In the genomic region with DNA sequence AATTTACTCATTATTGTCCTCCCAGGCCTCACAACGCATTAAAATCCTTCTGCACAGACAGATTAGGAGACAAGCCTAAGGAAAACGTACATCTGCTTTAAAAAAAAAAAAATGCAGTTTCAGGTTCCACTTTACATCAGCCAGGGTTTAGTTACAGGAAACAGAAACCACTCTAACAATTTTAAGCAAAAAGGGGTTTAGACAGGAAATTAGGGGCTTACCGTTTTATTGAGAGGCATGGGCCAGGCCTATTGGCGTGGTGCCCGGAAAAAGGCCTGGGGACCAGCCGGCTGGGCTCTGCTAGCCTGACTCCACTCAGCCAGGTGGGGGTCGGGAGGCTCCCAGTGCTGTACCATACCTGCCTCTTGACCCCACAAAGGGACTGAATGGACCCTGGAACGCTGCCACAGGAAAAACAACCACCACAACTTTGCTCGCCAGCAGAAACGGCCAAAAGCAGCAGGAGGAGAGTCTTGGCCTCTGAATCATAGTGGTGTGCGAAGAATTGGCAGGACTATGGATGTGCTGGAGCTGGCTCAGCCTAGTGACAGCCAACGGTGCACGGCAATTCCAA, we compare ENCODE assay signal across 8 cellular contexts.
DNase-seq lines count a peak whose midpoint lies in the region; ATAC-seq and TF ChIP-seq lines count a peak whose summit lies in the region.

No MANE protein-coding gene starts in this region.

- no peaks in the 10 kb centered on the region for H3K27me3 ChIP-seq in esophagus muscularis mucosa
- H3K27me3 ChIP-seq in upper lobe of left lung: no peaks in the 10 kb centered on the region

- H3K27me3 Mint-ChIP-seq in activated CD8-positive, alpha-beta memory T cell treated with anti-CD3 and anti-CD28 coated beads, Interleukin-2, amount 10 ng/mL, durations not matched to agents 7 days and 5 days: no peaks in the 10 kb centered on the region

- H3K27ac Mint-ChIP-seq in activated CD8-positive, alpha-beta memory T cell treated with anti-CD3 and anti-CD28 coated beads, Interleukin-2, amount 10 ng/mL, durations not matched to agents 7 days and 5 days: peak overlapping the region; percentile 98

- WGBS in esophagus muscularis mucosa: 12% methylated on average over 13 of the region's 13 CpGs
- 22 to 23% methylated on average over 13 of the region's 13 CpGs for WGBS in upper lobe of left lung, 2 donors

- H3K36me3 ChIP-seq in esophagus muscularis mucosa: no peaks in the 10 kb centered on the region
- H3K36me3 ChIP-seq in upper lobe of left lung: no peaks in the 10 kb centered on the region

- H3K9me3 ChIP-seq in esophagus muscularis mucosa (no peaks in the 10 kb centered on the region), upper lobe of left lung (no peaks in the 10 kb centered on the region)

- H3K4me3 Mint-ChIP-seq in activated CD8-positive, alpha-beta memory T cell treated with anti-CD3 and anti-CD28 coated beads, Interleukin-2, amount 10 ng/mL, durations not matched to agents 7 days and 5 days: peak overlapping the region; percentile 69

- peaks cover 3% of the 10 kb centered on the region for H3K9me3 Mint-ChIP-seq in activated CD8-positive, alpha-beta memory T cell treated with anti-CD3 and anti-CD28 coated beads, Interleukin-2, amount 10 ng/mL, durations not matched to agents 7 days and 5 days (ENCODE audit: low read depth)

- ATAC-seq in GM18907 (IDR thresholded peaks at IDR 0.05; ENCODE audit: unreplicated experiment) (peak; percentile 74), HG03066 (IDR thresholded peaks at IDR 0.05; ENCODE audit: low read depth, unreplicated experiment) (peak; percentile 66), upper lobe of left lung (ENCODE audit: low FRiP score in 2 of 2) (peak; percentile 64 to 91)
- peak; percentile 73 for ATAC-seq in activated CD8-positive, alpha-beta memory T cell treated with anti-CD3 and anti-CD28 coated beads, Interleukin-2, amount 10 ng/mL, durations not matched to agents 7 days and 5 days

- H3K36me3 Mint-ChIP-seq in activated CD8-positive, alpha-beta memory T cell treated with anti-CD3 and anti-CD28 coated beads, Interleukin-2, amount 10 ng/mL, durations not matched to agents 7 days and 5 days: peaks cover 42% of the 10 kb centered on the region

- H3K4me1 ChIP-seq in esophagus muscularis mucosa (peaks cover 19 to 29% (median 22%) of the 10 kb centered on the region in 4 donors), upper lobe of left lung (peaks cover 16 to 27% (median 16%) of the 10 kb centered on the region in 4 donors)

- TF ChIP-seq POLR2A in esophagus muscularis mucosa (IDR thresholded peaks at IDR 0.05; ENCODE audit: low read depth) (no peak), upper lobe of left lung (IDR thresholded peaks at IDR 0.05) (no peak)

- H3K27ac ChIP-seq in esophagus muscularis mucosa (replicated peaks in 1 of 4): peak overlapping the region; percentile 72 to 82 (median 78)
- H3K27ac ChIP-seq in upper lobe of left lung: peak overlapping the region; percentile 56 to 79 (median 70)

- CTCF ChIA-PET in activated CD8-positive, alpha-beta memory T cell treated with anti-CD3 and anti-CD28 coated beads, Interleukin-2, amount 10 ng/mL, durations not matched to agents 7 days and 5 days (lab: Charles Lee): interaction anchor here (1.0 to 4.9 kb wide), 9 partner anchors 9 to 129 kb away, joined by 3 to 21 read pairs (median 4); a partner anchor contains a TSS

- in situ Hi-C loops in ACHN (cut with HindIII; ENCODE audit: low pct_ligation_motif_present, low pct_unique_long_range_greater_than_20kb, low sequenced_read_pairs): no loop called here

- DNase-seq in ACHN (peak; percentile 64), NCI-H2227 (lab: John Stamatoyannopoulos, UW; ENCODE audit: unreplicated experiment) (peak; percentile 74), esophagus muscularis mucosa (ENCODE audit: extremely low spot score) (no peak), occipital lobe (lab: John Stamatoyannopoulos, UW) (peak; percentile 19), upper lobe of left lung (peak; percentile 33 to 64)
- peak; percentile 77 for DNase-seq in activated CD8-positive, alpha-beta memory T cell treated with anti-CD3 and anti-CD28 coated beads, Interleukin-2, amount 10 ng/mL, durations not matched to agents 7 days and 5 days

- no peak for TF ChIP-seq CTCF in esophagus muscularis mucosa (IDR thresholded peaks at IDR 0.05)
- no peak for TF ChIP-seq CTCF in upper lobe of left lung (IDR thresholded peaks at IDR 0.05)

- intact Hi-C loops in esophagus muscularis mucosa (cut with DNase I): loop anchor here (2.0 kb wide), 1 partner anchor 123 kb away; no protein-coding TSS in a partner anchor

- H3K4me1 Mint-ChIP-seq in activated CD8-positive, alpha-beta memory T cell treated with anti-CD3 and anti-CD28 coated beads, Interleukin-2, amount 10 ng/mL, durations not matched to agents 7 days and 5 days: peaks cover 72% of the 10 kb centered on the region

- TF ChIP-seq EP300 in esophagus muscularis mucosa (IDR thresholded peaks at IDR 0.05): no peak
- TF ChIP-seq EP300 in upper lobe of left lung (IDR thresholded peaks at IDR 0.05): no peak

- H3K4me3 ChIP-seq in esophagus muscularis mucosa: no peak overlapping the region
- no peak overlapping the region for H3K4me3 ChIP-seq in upper lobe of left lung
